Comparison of ENCODE assay signal across 8 cellular contexts in the genomic region with DNA sequence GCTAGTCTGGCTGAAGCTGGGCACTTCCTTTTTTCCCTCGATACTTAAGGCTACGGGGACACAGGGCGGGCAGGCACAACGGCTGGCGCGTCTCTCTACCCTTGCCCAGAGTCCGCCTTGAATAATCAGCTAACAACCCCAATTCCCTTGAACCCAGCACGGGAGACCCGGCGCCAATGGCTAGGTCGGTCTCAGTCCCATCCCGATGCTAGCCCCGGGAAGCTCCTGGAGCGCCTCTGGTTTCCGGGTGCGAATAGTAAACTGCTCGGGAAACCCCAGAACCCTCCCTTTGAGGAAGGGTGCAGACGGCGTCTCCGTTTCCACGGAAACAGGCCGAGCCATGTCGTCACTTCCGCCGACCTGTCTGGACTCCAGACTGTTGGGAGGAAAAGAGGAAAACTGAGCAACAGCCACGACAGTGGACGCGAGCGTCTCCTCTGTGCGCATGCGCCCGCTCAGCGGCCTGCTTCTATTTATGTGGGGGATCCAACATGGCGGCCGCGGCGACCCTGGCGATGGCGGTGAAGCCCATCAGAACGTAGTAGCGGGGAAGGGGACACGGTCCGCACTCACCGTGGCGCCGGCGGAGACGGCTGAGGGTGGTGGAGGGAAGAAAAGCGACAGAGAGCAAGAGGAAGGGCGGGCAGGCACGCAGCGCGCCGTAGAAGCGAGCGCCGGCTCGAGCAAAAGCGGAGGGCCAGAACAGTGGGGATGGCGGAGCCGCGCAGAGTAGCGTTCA. TPM values are rescaled to one million over a fixed set of nuclear protein-coding genes. Genes with fewer than 3 reads are reported as not detected.
DNase-seq lines count a peak whose midpoint lies in the region; TF ChIP-seq lines count a peak whose summit lies in the region.

A gene (plus strand): TSS at position 464 of the 739 bp plus-strand sequence. CDS start 248 bp downstream, at position 712.

- TF ChIP-seq CTCF in H9 (conservative IDR thresholded peaks at IDR 0.05): no peak
- TF ChIP-seq CTCF in fibroblast of villous mesenchyme (IDR thresholded peaks at IDR 0.05; ENCODE audit: insufficient read depth, low read depth, low read length): no peak
- no peak for TF ChIP-seq CTCF in neural cell (IDR thresholded peaks at IDR 0.05; ENCODE audit: poor library complexity, severe bottlenecking)
- TF ChIP-seq CTCF in stomach (IDR thresholded peaks at IDR 0.05): no peak

- H3K36me3 Mint-ChIP-seq in H9 (ENCODE audit: insufficient read depth in 1 of 3, low read depth in 3 of 3): peaks cover 0 to 3% (median 2%) of the 10 kb centered on the region in 3 experiments; a peak in 4 of 7 replicates

- no peak within 1 kb of the TSS for H3K56ac ChIP-seq in H9 (ENCODE audit: insufficient read length, low read depth, low read length)

- no peak within 1 kb of the TSS for H3K23ac ChIP-seq in H9 (ENCODE audit: insufficient read length, low read depth, low read length)

- H3K4me3 Mint-ChIP-seq in H9: peak within 1 kb of the TSS; percentile 99 to 100

- H3K9ac ChIP-seq in H9 (ENCODE audit: extremely low read depth, insufficient read length, low read length) (peak within 1 kb of the TSS; percentile 88), neural cell (ENCODE audit: low read length) (peak within 1 kb of the TSS; percentile 99)

- H3K4me2 ChIP-seq in H9 (ENCODE audit: insufficient read depth, insufficient read length, low read length) (peak within 1 kb of the TSS; percentile 73), neural cell (ENCODE audit: low read length) (peak within 1 kb of the TSS; percentile 86)

- H4K20me1 ChIP-seq in H9 (ENCODE audit: control insufficient read depth, insufficient read depth, insufficient read length) (no peaks in the 10 kb centered on the region), neural cell (ENCODE audit: insufficient read depth) (no peaks in the 10 kb centered on the region)

- H2AK5ac ChIP-seq in H9 (ENCODE audit: insufficient read length, low read length): no peak within 1 kb of the TSS

- H3K79me2 ChIP-seq in H9 (ENCODE audit: insufficient read depth, low read length) (peaks cover 8% of the 10 kb centered on the region; the same call in 1 of the 2 replicates), neural cell (replicated peaks; ENCODE audit: insufficient read depth, low read length) (peaks cover 39% of the 10 kb centered on the region)

- no peak within 1 kb of the TSS for H2BK5ac ChIP-seq in H9 (ENCODE audit: insufficient read length, low read length)

- H3K27me3 Mint-ChIP-seq in H9 (ENCODE audit: low read depth): no peaks in the 10 kb centered on the region

- H4K5ac ChIP-seq in H9 (ENCODE audit: insufficient read length, low read depth, low read length): no peak within 1 kb of the TSS

- H2AFZ ChIP-seq in H9 (ENCODE audit: low read length) (peak within 1 kb of the TSS; percentile 15), neural cell (ENCODE audit: low read depth, low read length) (peak within 1 kb of the TSS; percentile 93)

- H3K14ac ChIP-seq in H9 (ENCODE audit: insufficient read depth, low read length): peak within 1 kb of the TSS; percentile 94

- H3K9me2 ChIP-seq in neural cell (ENCODE audit: insufficient read depth, low read length): no peaks in the 10 kb centered on the region

- intact Hi-C loops in stomach (cut with DNase I; ENCODE audit: low total_unique reads): no loop called here

- DNase-seq in ELR (ENCODE audit: low read depth): peak; percentile 97
- peak; percentile 99 for DNase-seq in H9
- peak; percentile 90 for DNase-seq in MG63
- DNase-seq in SHP77 treated with DMSO at 0.1 percent for 48 hours (lab: John Stamatoyannopoulos, UW): peak; percentile 77
- DNase-seq in activated effector memory CD4-positive, alpha-beta T cell treated with anti-CD3 and anti-CD28 coated beads, Interleukin-2, amount 50 U/mL, for 16 hours: peak; percentile 96
- peak; percentile 98 for DNase-seq in fibroblast of villous mesenchyme (ENCODE audit: low read depth)
- DNase-seq in stomach: peak; percentile 96

- H3K36me3 ChIP-seq in MG63 (no peaks in the 10 kb centered on the region), neural cell (ENCODE audit: insufficient read depth, low read length) (no peaks in the 10 kb centered on the region), stomach (no peaks in the 10 kb centered on the region)

- no peak within 1 kb of the TSS for H2BK12ac ChIP-seq in H9 (ENCODE audit: insufficient read length, low read depth, low read length)

- TF ChIP-seq RAD21 in neural cell (conservative IDR thresholded peaks at IDR 0.05): peak; percentile 30

- WGBS in H9 (ENCODE audit: extremely low coverage, insufficient read length, low lambda C conversion rate): no CpG with 5 or more reads among the region's 63 CpGs
- WGBS in stomach, 5 donors: 0 to 1% (median 0%) methylated on average over 54 to 63 of the region's 63 CpGs

- H2BK20ac ChIP-seq in H9 (ENCODE audit: low read depth, low read length, poor library complexity, severe bottlenecking): no peak within 1 kb of the TSS

- H3K9me3 ChIP-seq in H9 (ENCODE audit: control insufficient read depth, low read depth, low read length): no peaks in the 10 kb centered on the region
- H3K9me3 ChIP-seq in MG63: no peaks in the 10 kb centered on the region
- H3K9me3 ChIP-seq in neural cell (ENCODE audit: low read length): no peaks in the 10 kb centered on the region
- H3K9me3 ChIP-seq in stomach: no peaks in the 10 kb centered on the region

- no peak within 1 kb of the TSS for H3T11ph ChIP-seq in H9 (ENCODE audit: low read length)

- H2BK120ac ChIP-seq in H9 (ENCODE audit: low read depth, low read length, poor library complexity, severe bottlenecking): no peak within 1 kb of the TSS

- H4K8ac ChIP-seq in H9 (replicated peaks; ENCODE audit: insufficient read length, low read depth, low read length): no peak within 1 kb of the TSS

- H3K9me3 Mint-ChIP-seq in H9: peaks cover 3 to 5% of the 10 kb centered on the region in 2 experiments; a peak in 4 of 5 replicates

- H3K4me1 Mint-ChIP-seq in H9: peaks cover 19% of the 10 kb centered on the region in 2 experiments

- H3K27me3 ChIP-seq in H9 (ENCODE audit: insufficient read depth, low read length): no peaks in the 10 kb centered on the region
- H3K27me3 ChIP-seq in MG63: no peaks in the 10 kb centered on the region
- no peaks in the 10 kb centered on the region for H3K27me3 ChIP-seq in neural cell (ENCODE audit: insufficient read depth, low read depth, low read length)
- no peaks in the 10 kb centered on the region for H3K27me3 ChIP-seq in stomach

- H3K4ac ChIP-seq in H9 (ENCODE audit: low read depth, low read length): no peak within 1 kb of the TSS

- peak within 1 kb of the TSS; percentile 67 for H3K18ac ChIP-seq in H9 (ENCODE audit: insufficient read length, low read depth, low read length)

- H3K27ac ChIP-seq in H9 (ENCODE audit: insufficient read length, low read depth, low read length): no peak within 1 kb of the TSS
- peak within 1 kb of the TSS; percentile 95 for H3K27ac ChIP-seq in neural cell (ENCODE audit: low read length)
- H3K27ac ChIP-seq in stomach: peak within 1 kb of the TSS; percentile 90 to 97 (median 95)

- H3K4me1 ChIP-seq in H9 (ENCODE audit: insufficient read depth, low read length) (no peaks in the 10 kb centered on the region), stomach (peaks cover 9 to 40% (median 38%) of the 10 kb centered on the region in 4 donors)

- TF ChIP-seq POLR2A in stomach (IDR thresholded peaks at IDR 0.05): no peak

- H3K79me1 ChIP-seq in H9 (ENCODE audit: insufficient read depth, low read depth, low read length, poor library complexity, severe bottlenecking): no peaks in the 10 kb centered on the region

- H2BK15ac ChIP-seq in H9 (ENCODE audit: low read depth, low read length): no peak within 1 kb of the TSS; the same call in 1 of the 2 replicates

- peaks cover 7% of the 10 kb centered on the region for H3K23me2 ChIP-seq in H9 (ENCODE audit: insufficient read length, low read depth, low read length, poor library complexity, severe bottlenecking)

- peak within 1 kb of the TSS; percentile 99 for H3K27ac Mint-ChIP-seq in H9

- no peaks in the 10 kb centered on the region for H3F3A ChIP-seq in neural cell (ENCODE audit: insufficient read depth, low read length, poor library complexity, severe bottlenecking)

- TF ChIP-seq EP300 in neural cell (conservative IDR thresholded peaks at IDR 0.05; ENCODE audit: poor library complexity, severe bottlenecking) (peak; percentile 46), stomach (IDR thresholded peaks at IDR 0.05) (no peak)

- H4K91ac ChIP-seq in H9 (ENCODE audit: insufficient read length, low read depth, low read length): no peak within 1 kb of the TSS

- H3K4me3 ChIP-seq in MG63 (peak within 1 kb of the TSS; percentile 89), fibroblast of villous mesenchyme (ENCODE audit: low read depth, low read length) (peak within 1 kb of the TSS; percentile 96), neural cell (ENCODE audit: low read length) (peak within 1 kb of the TSS; percentile 94), stomach (peak within 1 kb of the TSS; percentile 92 to 95 (median 93))

TF ChIP-seq in neural cell, 6 proteins besides CTCF, POLR2A, EP300 and RAD21 (continues in another document):
- TF ChIP-seq TAF1 (IDR thresholded peaks at IDR 0.05; ENCODE audit: low read depth) (peak; percentile 95), SMC3 (conservative IDR thresholded peaks at IDR 0.05; ENCODE audit: poor library complexity) (no peak), EZH2 (IDR thresholded peaks at IDR 0.05; ENCODE audit: borderline replicate concordance, insufficient read depth, low read length, poor library complexity, severe bottlenecking) (no peak), POLR2AphosphoS5 (IDR thresholded peaks at IDR 0.05) (peak; percentile 97), MXI1 (conservative IDR thresholded peaks at IDR 0.05; ENCODE audit: poor library complexity, severe bottlenecking) (peak; percentile 86)

RNA-seq across cellular contexts. Expression of the gene that starts here (rescaled TPM):
- total RNA-seq in H9 (2021): 26.3 and 27.6 TPM in 2 replicates
- 0.76 and 0.86 TPM in 2 replicates for total RNA-seq in MG63 (2014; rRNA removed; shearing (Covaris generic); ENCODE audit: low replicate concordance)
- total RNA-seq in fibroblast of villous mesenchyme: 5.8 and 6.5 TPM in 2 replicates
- 17.4 and 18.2 TPM in 2 replicates for polyA plus RNA-seq in neural cell
- 38.0 and 53.8 TPM in 2 replicates for polyA minus RNA-seq in neural cell
- total RNA-seq in stomach: 10 to 100 TPM in 3 of 5 donors, 1 to 10 TPM in 2; 4.9 to 23.9 (median 13.8) TPM
- polyA plus RNA-seq in stomach: 1 to 10 TPM in 1 of 3 donors, under 1 TPM in 2; 0.76 to 1.8 (median 1.00) TPM

Comparison
In these comparisons a context has a peak if more than half of its experiments do, and no peak if none do; other contexts are left out.
1. Peak in DNase-seq and H3K4me3 ChIP-seq in MG63; RNA of the gene not detected or under 1 TPM.